In the genomic region with DNA sequence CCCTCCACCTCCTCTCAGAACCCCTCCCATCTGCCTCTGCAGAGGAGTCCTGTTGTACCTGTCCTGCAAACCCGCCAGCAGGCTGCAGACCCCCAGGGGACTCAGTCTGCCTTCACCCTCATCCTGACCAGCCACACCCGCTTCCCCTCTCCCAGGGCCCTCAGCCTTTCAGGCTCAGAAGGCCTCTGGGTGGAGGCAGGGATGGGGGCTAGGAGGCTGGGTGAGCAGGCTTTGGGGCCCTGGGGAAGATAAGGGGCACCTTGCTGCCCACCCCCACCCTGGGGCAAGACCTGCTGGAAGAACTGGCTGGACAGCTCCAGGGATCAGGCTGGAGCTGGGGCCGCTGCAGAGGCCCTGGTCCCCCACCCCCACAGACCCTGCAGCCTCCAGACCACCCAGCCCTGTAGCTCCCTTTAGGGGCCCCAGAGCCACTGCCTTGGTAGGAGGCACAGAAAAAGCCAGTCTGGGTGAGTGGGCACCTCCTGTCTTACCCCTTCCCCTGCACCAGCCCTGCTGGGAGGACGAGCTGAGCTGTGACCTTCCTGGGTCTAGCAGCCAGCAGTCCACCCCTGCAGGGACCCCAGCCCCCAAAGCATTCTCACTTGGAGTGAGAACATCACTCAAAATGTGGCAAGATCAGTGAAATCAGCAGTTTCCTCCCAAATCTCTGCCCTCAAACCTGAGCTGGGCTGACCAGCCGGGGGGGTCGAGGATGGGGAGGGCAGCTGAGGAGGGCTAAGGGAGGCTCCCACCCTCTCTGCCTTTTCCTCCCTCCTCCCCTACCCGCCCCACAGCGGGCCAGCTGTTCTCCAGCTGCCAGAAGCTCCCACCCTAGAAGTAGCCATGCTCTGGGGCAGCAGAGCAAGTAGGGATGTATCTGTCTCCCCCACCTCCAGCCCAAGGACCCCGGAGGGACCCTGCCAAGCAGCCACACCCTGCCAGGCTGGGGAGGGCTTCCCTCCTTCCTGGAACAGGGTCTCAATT, we compare ENCODE assay signal across 1 cellular context.
A peak's percentile ranks its signal among the peaks of the same experiment; 100 is the strongest.
TF ChIP-seq lines count a peak whose summit lies in the region.

No MANE protein-coding gene starts in this region.

TF ChIP-seq in H1, 55 proteins besides CTCF, POLR2A, EP300 and RAD21:
- TF ChIP-seq SUZ12 (IDR thresholded peaks at IDR 0.05; ENCODE audit: low read length) (no peak), SP1 (IDR thresholded peaks at IDR 0.05; ENCODE audit: low read depth, low read length) (peak; percentile 29; the same call in 1 of the 2 replicates), NRF1 (IDR thresholded peaks at IDR 0.05; ENCODE audit: low read depth, low read length) (no peak), GTF2F1 (IDR thresholded peaks at IDR 0.05; ENCODE audit: borderline replicate concordance, low read depth, low read length) (no peak), RBBP5 (IDR thresholded peaks at IDR 0.05; ENCODE audit: borderline replicate concordance, low read depth, low read length) (0 out of 2 replicates have a peak, but pooled peaks have one; percentile 4), NANOG (IDR thresholded peaks at IDR 0.05; ENCODE audit: insufficient read depth, low read depth, low read length, poor library complexity, severe bottlenecking) (no peak)
- TF ChIP-seq, protein P1, sequence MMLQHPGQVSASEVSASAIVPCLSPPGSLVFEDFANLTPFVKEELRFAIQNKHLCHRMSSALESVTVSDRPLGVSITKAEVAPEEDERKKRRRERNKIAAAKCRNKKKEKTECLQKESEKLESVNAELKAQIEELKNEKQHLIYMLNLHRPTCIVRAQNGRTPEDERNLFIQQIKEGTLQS (IDR thresholded peaks at IDR 0.05; ENCODE audit: insufficient read depth, low read depth, low read length) = no peak
